In the genomic region with DNA sequence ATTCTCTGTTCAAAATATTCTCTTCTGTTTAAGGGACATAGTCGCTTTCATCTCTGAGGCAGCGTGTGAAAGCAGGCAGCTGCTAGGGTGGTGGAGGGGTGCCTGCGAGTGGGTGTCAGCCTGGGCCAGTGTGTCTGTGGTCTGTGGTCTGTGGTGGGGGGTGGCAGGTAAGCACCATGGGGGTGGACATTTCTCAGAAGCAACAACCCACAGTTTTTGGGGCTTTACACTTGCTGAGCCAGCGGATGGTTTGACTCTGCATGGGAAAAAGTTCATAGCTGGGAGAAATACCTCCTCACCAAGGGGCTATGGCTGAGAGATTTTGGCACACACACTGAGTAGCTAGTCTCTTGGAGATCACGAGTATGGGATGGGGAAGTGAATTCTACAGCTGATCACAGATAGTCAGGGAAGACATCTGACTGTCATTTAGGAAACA, we compare ENCODE assay signal across 10 cellular contexts.
DNase-seq lines count a peak whose midpoint lies in the region; ATAC-seq and TF ChIP-seq lines count a peak whose summit lies in the region.
"Had no signal": no experiment of that assay in that cellular context is flagged by ENCODE, and none has a peak within 500 bp of the region (broad histone marks: within the 10 kb centered on the region; RNA-seq: fewer than 3 reads in every experiment).

No MANE protein-coding gene starts in this region.

- peak overlapping the region; percentile 10; the same call in 1 of the 2 replicates for H3K4me2 ChIP-seq in BLaER1

- no peak overlapping the region for H3K9ac ChIP-seq in BLaER1

- ATAC-seq in GM19035 (IDR thresholded peaks at IDR 0.05; ENCODE audit: unreplicated experiment): peak; percentile 94
- peak; percentile 89 for ATAC-seq in HG02973 (IDR thresholded peaks at IDR 0.05; ENCODE audit: unreplicated experiment)
- no peak for ATAC-seq in omental fat pad (ENCODE audit: low FRiP score)

- DNase-seq in activated CD8-positive, alpha-beta memory T cell treated with anti-CD3 and anti-CD28 coated beads, Interleukin-2, amount 50 U/mL, for 48 hours: peak; percentile 62
- DNase-seq in omental fat pad (ENCODE audit: low spot score): no peak
- no peak for DNase-seq in NCI-H1092 treated with DMSO at 0.1 percent for 48 hours (lab: John Stamatoyannopoulos, UW)
- no peak for DNase-seq in NCI-H1105 treated with DMSO at 0.1 percent for 48 hours (lab: John Stamatoyannopoulos, UW)
- no peak for DNase-seq in breast epithelium (ENCODE audit: low spot score in 2 of 2)

- no peaks in the 10 kb centered on the region for H4K20me1 ChIP-seq in BLaER1

- H3K27me3 ChIP-seq in BLaER1 (no peaks in the 10 kb centered on the region), breast epithelium (no peaks in the 10 kb centered on the region)
- H3K27me3 ChIP-seq: neutrophil had no signal

- intact Hi-C loops in breast epithelium (cut with DNase I; ENCODE audit: low total_unique reads): no loop called here

- TF ChIP-seq POLR2A in breast epithelium (IDR thresholded peaks at IDR 0.05): no peak

- no peak overlapping the region for H3K4me3 ChIP-seq in BLaER1
- H3K4me3 ChIP-seq in breast epithelium: no peak overlapping the region

- TF ChIP-seq CTCF in omental fat pad (IDR thresholded peaks at IDR 0.05) (no peak), breast epithelium (IDR thresholded peaks at IDR 0.05) (no peak)

- H3K4me1 ChIP-seq in BLaER1 (peaks cover 8% of the 10 kb centered on the region), breast epithelium (no peaks in the 10 kb centered on the region)

- H3K36me3 ChIP-seq in BLaER1 (no peaks in the 10 kb centered on the region), breast epithelium (no peaks in the 10 kb centered on the region)
- H3K36me3 ChIP-seq: neutrophil had no signal

- H3K9me3 ChIP-seq in BLaER1 (no peaks in the 10 kb centered on the region), breast epithelium (no peaks in the 10 kb centered on the region)
- H3K9me3 ChIP-seq: neutrophil had no signal

- H3K27ac ChIP-seq in BLaER1 (no peak overlapping the region), breast epithelium (no peak overlapping the region)
- H3K27ac ChIP-seq: epithelial cell of prostate, neutrophil had no signal
